11 cellular contexts compared by ENCODE assay signal in the genomic region with DNA sequence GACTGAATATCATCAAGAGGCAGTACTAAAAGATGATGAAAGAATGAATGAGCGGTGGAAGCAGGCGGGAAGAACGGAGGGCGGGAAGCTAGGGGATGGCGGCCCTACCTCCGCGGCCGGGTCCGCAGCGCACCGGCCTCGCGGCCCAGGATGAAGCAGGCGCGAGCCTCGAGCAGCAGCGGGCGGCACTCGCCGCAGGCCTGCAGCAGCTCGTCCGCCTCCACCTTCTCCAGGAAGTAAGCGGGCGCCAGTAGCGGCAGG. TPM values are rescaled to one million over a fixed set of nuclear protein-coding genes. Genes with fewer than 3 reads are reported as not detected.
DNase-seq lines count a peak whose midpoint lies in the region; ATAC-seq, FAIRE-seq and TF ChIP-seq lines count a peak whose summit lies in the region.
"Had no signal": no experiment of that assay in that cellular context is flagged by ENCODE, and none has a peak within 500 bp of the region (broad histone marks: within the 10 kb centered on the region; RNA-seq: fewer than 3 reads in every experiment).

No MANE protein-coding gene starts in this region.

- peak overlapping the region; percentile 46; the same call in 1 of the 2 replicates for H3K4me3 ChIP-seq in AG04449 (ENCODE audit: low read depth, low read length)
- H3K4me3 ChIP-seq in LNCaP clone FGC (ENCODE audit: low read depth, low read length), result peak overlapping the region; percentile 37
- H3K4me3 ChIP-seq in colonic mucosa, result peak overlapping the region; percentile 20
- H3K4me3 ChIP-seq in neuron (ENCODE audit: low read length), result peak overlapping the region; percentile 46
- H3K4me3 ChIP-seq in kidney (ENCODE audit: low read length in 2 of 2), result no peak overlapping the region
- peak overlapping the region in 1 of 4 donors; percentile 49 for H3K4me3 ChIP-seq in tibial nerve

- no peak for ATAC-seq in HG03175 (IDR thresholded peaks at IDR 0.05; ENCODE audit: unreplicated experiment)

- H3K9ac ChIP-seq in colonic mucosa (ENCODE audit: low read depth in 2 of 2, low read length in 2 of 2) (no peak overlapping the region), kidney (ENCODE audit: low read length in 2 of 2) (no peak overlapping the region)

- CTCF ChIA-PET in AG04449 (lab: Yijun Ruan, JAX), result interaction anchor here (0.6 to 9.2 kb wide), 11 partner anchors 9 to 150 kb away, joined by 3 to 91 read pairs (median 4); partner anchors contain the start of gene GDPD5

- H3K4me1 ChIP-seq in colonic mucosa, result peaks cover 10% of the 10 kb centered on the region
- peaks cover 26% of the 10 kb centered on the region for H3K4me1 ChIP-seq in neuron (ENCODE audit: insufficient read depth, low read length)
- peaks cover 0 to 10% of the 10 kb centered on the region in 2 donors for H3K4me1 ChIP-seq in kidney (ENCODE audit: control insufficient read depth in 1 of 2, insufficient read depth in 1 of 2, low read depth in 1 of 2, low read length in 2 of 2)
- peaks cover 0 to 61% (median 12%) of the 10 kb centered on the region in 4 donors for H3K4me1 ChIP-seq in tibial nerve

- WGBS in tibial nerve, 2 donors, result 22 to 31% methylated on average over 19 to 25 of the region's 25 CpGs

- POLR2A ChIA-PET in AG04449 (lab: Yijun Ruan, JAX), result no interaction called here

- H3K27ac ChIP-seq in colonic mucosa (no peak overlapping the region), kidney (ENCODE audit: low read depth in 2 of 2, low read length in 2 of 2) (no peak overlapping the region), tibial nerve (peak overlapping the region in 1 of 4 donors; percentile 50)
- H3K27ac ChIP-seq: right lobe of liver had no signal

- H3K27me3 ChIP-seq in colonic mucosa, result peaks cover 38% of the 10 kb centered on the region
- H3K27me3 ChIP-seq in neuron (ENCODE audit: insufficient read depth, low read length), result peaks cover 33% of the 10 kb centered on the region
- H3K27me3 ChIP-seq in tibial nerve, result peaks cover 0 to 30% of the 10 kb centered on the region in 2 donors

- no peak overlapping the region for H2AFZ ChIP-seq in neuron (ENCODE audit: low read depth, low read length)

- DNase-seq in AG04449 (ENCODE audit: low read depth, low spot score) (no peak), LNCaP clone FGC (ENCODE audit: low read depth) (no peak), colonic mucosa (no peak), iPS-NIHi11 (ENCODE audit: low spot score) (no peak), kidney (no peak), tibial nerve (ENCODE audit: low spot score in 2 of 2) (no peak)
- DNase-seq: DMS 273 treated with DMSO at 0.1 percent for 48 hours, NCI-H2081 treated with DMSO at 0.1 percent for 48 hours had no signal

- H3K36me3 ChIP-seq in colonic mucosa, result no peaks in the 10 kb centered on the region
- H3K36me3 ChIP-seq in neuron (ENCODE audit: insufficient read depth, low read length), result peaks cover 6% of the 10 kb centered on the region
- no peaks in the 10 kb centered on the region for H3K36me3 ChIP-seq in kidney (ENCODE audit: control insufficient read depth in 1 of 2, insufficient read depth in 2 of 2, low read length in 2 of 2)
- H3K36me3 ChIP-seq in tibial nerve, result peaks cover 0 to 8% (median 0%) of the 10 kb centered on the region in 3 donors
- H3K36me3 ChIP-seq: right lobe of liver had no signal

- no peaks in the 10 kb centered on the region for H3K9me3 ChIP-seq in colonic mucosa
- H3K9me3 ChIP-seq in neuron (ENCODE audit: low read length), result no peaks in the 10 kb centered on the region
- H3K9me3 ChIP-seq in kidney (ENCODE audit: control insufficient read depth in 1 of 2, low read length in 2 of 2), result no peaks in the 10 kb centered on the region
- H3K9me3 ChIP-seq in tibial nerve, result peaks cover 0 to 5% (median 0%) of the 10 kb centered on the region in 4 donors
- H3K9me3 ChIP-seq: right lobe of liver had no signal

- TF ChIP-seq CTCF in AG04449 (IDR thresholded peaks at IDR 0.05; ENCODE audit: insufficient read depth, low read length, missing control alignments) (no peak), LNCaP clone FGC (IDR thresholded peaks at IDR 0.05; ENCODE audit: control insufficient read depth, extremely low read depth, insufficient read depth) (no peak), colonic mucosa (IDR thresholded peaks at IDR 0.05) (no peak), kidney (IDR thresholded peaks at IDR 0.05; ENCODE audit: borderline replicate concordance, extremely low read depth, insufficient read depth) (no peak), tibial nerve (IDR thresholded peaks at IDR 0.05) (no peak)

- no peak for TF ChIP-seq POLR2A in tibial nerve (IDR thresholded peaks at IDR 0.05)

- no peak for TF ChIP-seq EP300 in tibial nerve (IDR thresholded peaks at IDR 0.05)

- intact Hi-C loops in colonic mucosa (cut with DNase I) (no loop called here), kidney (cut with DNase I) (no loop called here)

- no peak for FAIRE-seq in kidney (lab: Jason Lieb, UNC)

RNA-seq across cellular contexts. Expression of gene KLHL35, which starts 3.4 kb away (rescaled TPM):
- total RNA-seq in colonic mucosa, result under 1 TPM; 0.50 to 0.67 TPM
- total RNA-seq in kidney, result 1.8 TPM
- 0.26 TPM for polyA plus RNA-seq in kidney (ENCODE audit: insufficient read depth, low read depth, low replicate concordance)
- total RNA-seq in tibial nerve, result 10 to 100 TPM in 1 of 4 donors, 1 to 10 TPM in 3; 3.0 to 11.1 (median 6.6) TPM

RNA-seq across cellular contexts. Expression of gene RPS3, which starts 30.3 kb away (rescaled TPM):
- total RNA-seq in colonic mucosa (1,000 to 10,000 TPM; 2,133 to 2,596 TPM), kidney (1,724 TPM), tibial nerve (1,000 to 10,000 TPM; 1,012 to 1,395 (median 1,115) TPM)
- 1,510 TPM for polyA plus RNA-seq in kidney (ENCODE audit: insufficient read depth, low read depth, low replicate concordance)

Comparison
In these comparisons a context has a peak if more than half of its experiments do, and no peak if none do; other contexts are left out.
1. H3K4me3 ChIP-seq: peak in AG04449 (single experiment), LNCaP clone FGC (single experiment), colonic mucosa (single experiment) and neuron (single experiment); none in kidney (0 of 2).